ENCODE assay signal across 8 cellular contexts in the genomic region with DNA sequence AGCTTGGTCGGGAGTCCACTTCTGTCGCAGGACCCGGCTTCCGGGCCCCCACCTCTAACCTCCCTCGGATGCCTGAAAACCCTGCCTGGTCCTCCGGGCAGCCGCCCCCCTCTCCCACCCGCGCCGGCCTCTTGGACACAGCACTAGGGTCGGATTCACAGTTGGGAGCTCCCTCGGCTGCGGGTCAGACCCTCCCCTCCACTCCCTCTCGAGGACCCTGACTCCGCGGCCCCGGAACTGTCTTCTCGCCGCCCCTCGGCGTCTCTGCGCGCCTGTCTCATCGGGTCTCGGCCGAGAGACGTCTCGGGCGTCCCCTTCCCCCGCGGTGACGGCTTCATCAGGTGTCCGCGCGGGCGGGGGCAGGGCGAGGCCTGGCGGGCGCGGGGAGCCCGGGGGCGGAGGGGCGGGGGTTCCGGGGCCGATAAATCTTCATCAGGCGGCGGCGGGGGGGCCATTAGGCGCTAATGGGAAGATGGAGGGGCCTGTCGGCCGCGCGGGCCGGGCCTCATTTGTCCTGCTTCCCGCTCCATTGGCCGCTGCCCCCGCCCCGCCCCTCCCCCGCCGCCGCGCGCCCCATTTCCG. TPM values are rescaled to one million over a fixed set of nuclear protein-coding genes. Genes with fewer than 3 reads are reported as not detected.
DNase-seq lines count a peak whose midpoint lies in the region; ATAC-seq and TF ChIP-seq lines count a peak whose summit lies in the region.

No MANE protein-coding gene starts in this region.

- peaks cover 28% of the 10 kb centered on the region for H3K27me3 Mint-ChIP-seq in stimulated activated naive CD8-positive, alpha-beta T cell treated with anti-CD3 and anti-CD28 coated beads, Interleukin-15, amount 100 ng/mL, for 72 hours

- H3K4me3 ChIP-seq in kidney epithelial cell (ENCODE audit: low read depth, low read length) = peak overlapping the region; percentile 39

- H3K9me3 Mint-ChIP-seq in activated naive CD4-positive, alpha-beta T cell treated with anti-CD3 and anti-CD28 coated beads, Interleukin-2, amount 50 U/mL, for 72 hours = no peaks in the 10 kb centered on the region
- no peaks in the 10 kb centered on the region for H3K9me3 Mint-ChIP-seq in stimulated activated naive CD8-positive, alpha-beta T cell treated with anti-CD3 and anti-CD28 coated beads, Interleukin-15, amount 100 ng/mL, for 72 hours

- ATAC-seq in activated naive CD4-positive, alpha-beta T cell treated with anti-CD3 and anti-CD28 coated beads, Interleukin-2, amount 50 U/mL, for 72 hours = peak; percentile 23 to 40
- peak; percentile 60 for ATAC-seq in stimulated activated naive CD8-positive, alpha-beta T cell treated with anti-CD3 and anti-CD28 coated beads, Interleukin-15, amount 100 ng/mL, for 72 hours
- no peak for ATAC-seq in HG03378 (IDR thresholded peaks at IDR 0.05; ENCODE audit: unreplicated experiment)
- ATAC-seq in HG02571 (IDR thresholded peaks at IDR 0.05; ENCODE audit: unreplicated experiment) = no peak

- H3K27me3 ChIP-seq in kidney epithelial cell (ENCODE audit: control insufficient read depth, insufficient read depth, low read length) = peaks cover 27% of the 10 kb centered on the region

- TF ChIP-seq CTCF in kidney epithelial cell (IDR thresholded peaks at IDR 0.05; ENCODE audit: insufficient read depth, low read length, poor library complexity, severe bottlenecking) = no peak

- intact Hi-C loops in posterior vena cava (cut with DNase I) = no loop called here

- H3K36me3 Mint-ChIP-seq in activated naive CD4-positive, alpha-beta T cell treated with anti-CD3 and anti-CD28 coated beads, Interleukin-2, amount 50 U/mL, for 72 hours = peaks cover 0 to 5% of the 10 kb centered on the region in 2 donors

- no peaks in the 10 kb centered on the region for H3K36me3 ChIP-seq in kidney epithelial cell (ENCODE audit: control insufficient read depth, insufficient read depth, low read length)

- DNase-seq in DMS79 (lab: John Stamatoyannopoulos, UW) (peak; percentile 44), NCI-H510A treated with DMSO at 0.1 percent for 48 hours (lab: John Stamatoyannopoulos, UW) (peak; percentile 45), kidney epithelial cell (ENCODE audit: low read depth) (no peak), posterior vena cava (ENCODE audit: low spot score) (no peak)
- peak in 1 of 2 donors; percentile 41 for DNase-seq in activated naive CD4-positive, alpha-beta T cell treated with anti-CD3 and anti-CD28 coated beads, Interleukin-2, amount 50 U/mL, for 72 hours (ENCODE audit: low spot score in 2 of 2)
- DNase-seq in stimulated activated naive CD8-positive, alpha-beta T cell treated with anti-CD3 and anti-CD28 coated beads, Interleukin-15, amount 100 ng/mL, for 72 hours = peak in 1 of 2 donors; percentile 59

- peaks cover 62% of the 10 kb centered on the region for H3K4me1 Mint-ChIP-seq in stimulated activated naive CD8-positive, alpha-beta T cell treated with anti-CD3 and anti-CD28 coated beads, Interleukin-15, amount 100 ng/mL, for 72 hours

- peak overlapping the region; percentile 91 for H3K4me3 Mint-ChIP-seq in stimulated activated naive CD8-positive, alpha-beta T cell treated with anti-CD3 and anti-CD28 coated beads, Interleukin-15, amount 100 ng/mL, for 72 hours

- H3K27ac Mint-ChIP-seq in activated naive CD4-positive, alpha-beta T cell treated with anti-CD3 and anti-CD28 coated beads, Interleukin-2, amount 50 U/mL, for 72 hours = peak overlapping the region in 1 of 2 donors; percentile 48
- peak overlapping the region; percentile 35 to 96 for H3K27ac Mint-ChIP-seq in stimulated activated naive CD8-positive, alpha-beta T cell treated with anti-CD3 and anti-CD28 coated beads, Interleukin-15, amount 100 ng/mL, for 72 hours

RNA-seq across cellular contexts. Expression of a gene that starts 11.7 kb away (rescaled TPM):
- total RNA-seq in activated naive CD4-positive, alpha-beta T cell treated with anti-CD3 and anti-CD28 coated beads, Interleukin-2, amount 50 U/mL, for 72 hours = 1 to 10 TPM; 1.7 to 2.9 TPM
- total RNA-seq in kidney epithelial cell (not detected in 2 replicates), posterior vena cava (under 1 TPM in 1 of 2 donors, not detected in 1; 0.38 TPM)

RNA-seq across cellular contexts. Expression of a gene that starts 19.2 kb away (rescaled TPM):
- 10 to 100 TPM; 39.8 to 46.0 TPM for total RNA-seq in activated naive CD4-positive, alpha-beta T cell treated with anti-CD3 and anti-CD28 coated beads, Interleukin-2, amount 50 U/mL, for 72 hours
- total RNA-seq in kidney epithelial cell = 126 and 130 TPM in 2 replicates
- total RNA-seq in posterior vena cava = 100 to 1,000 TPM; 186 to 191 TPM

RNA-seq across cellular contexts. Expression of a gene that starts 54.1 kb away (rescaled TPM):
- 1 to 10 TPM; 2.0 to 4.0 TPM for total RNA-seq in activated naive CD4-positive, alpha-beta T cell treated with anti-CD3 and anti-CD28 coated beads, Interleukin-2, amount 50 U/mL, for 72 hours
- total RNA-seq in kidney epithelial cell = 1.4 TPM in 1 of 2 replicates, not detected in the other
- total RNA-seq in posterior vena cava = under 1 TPM in 1 of 2 donors, not detected in 1; 0.19 TPM

RNA-seq across cellular contexts. Expression of a gene that starts 57.0 kb away (rescaled TPM):
- 100 to 1,000 TPM; 361 to 383 TPM for total RNA-seq in activated naive CD4-positive, alpha-beta T cell treated with anti-CD3 and anti-CD28 coated beads, Interleukin-2, amount 50 U/mL, for 72 hours
- 72.2 and 81.5 TPM in 2 replicates for total RNA-seq in kidney epithelial cell
- 10 to 100 TPM; 73.4 to 73.7 TPM for total RNA-seq in posterior vena cava

Comparison
In these comparisons a context has a peak if more than half of its experiments do, and no peak if none do; other contexts are left out.
1. DNase-seq: peak in DMS79 (single experiment) and NCI-H510A treated with DMSO at 0.1 percent for 48 hours (single experiment); none in kidney epithelial cell (single experiment) and posterior vena cava (single experiment).
2. ATAC-seq: peak in activated naive CD4-positive, alpha-beta T cell treated with anti-CD3 and anti-CD28 coated beads, Interleukin-2, amount 50 U/mL, for 72 hours (2 of 2) and stimulated activated naive CD8-positive, alpha-beta T cell treated with anti-CD3 and anti-CD28 coated beads, Interleukin-15, amount 100 ng/mL, for 72 hours (single experiment); none in HG03378 (single experiment) and HG02571 (single experiment).